In the genomic region with DNA sequence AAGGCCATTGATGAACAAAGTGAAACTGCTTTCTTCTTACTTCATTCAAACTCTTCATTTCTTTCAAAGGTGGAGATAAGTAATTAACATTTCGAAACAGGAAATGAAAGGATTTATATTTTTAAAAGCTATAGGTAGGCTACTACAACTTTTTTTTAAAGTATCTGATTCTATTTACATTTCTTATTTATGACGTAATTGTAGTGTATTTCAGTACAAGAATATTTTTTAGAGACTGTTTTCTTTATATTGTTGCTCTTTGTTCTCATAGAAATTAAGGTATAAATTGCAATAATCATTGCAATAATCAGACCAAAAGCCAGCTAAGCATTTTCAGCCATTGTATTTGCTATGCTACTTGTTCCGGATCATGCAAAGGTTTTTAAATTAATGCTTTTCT, we compare ENCODE assay signal across 11 cellular contexts. TPM values are rescaled to one million over a fixed set of nuclear protein-coding genes. Genes with fewer than 3 reads are reported as not detected.
DNase-seq lines count a peak whose midpoint lies in the region; ATAC-seq and TF ChIP-seq lines count a peak whose summit lies in the region.
"Had no signal": no experiment of that assay in that cellular context is flagged by ENCODE, and none has a peak within 500 bp of the region (broad histone marks: within the 10 kb centered on the region; RNA-seq: fewer than 3 reads in every experiment).

No MANE protein-coding gene starts in this region.

- DNase-seq in CD8-positive, alpha-beta T cell: no peak
- DNase-seq in Karpas-422 (no peak), mammary epithelial cell (no peak), nephron progenitor cell (no peak), KBM-7 (no peak), CD1c-positive myeloid dendritic cell (ENCODE audit: extremely low spot score) (no peak), caudate nucleus (lab: John Stamatoyannopoulos, UW) (no peak)
- no peak for DNase-seq in central memory CD4-positive, alpha-beta T cell
- DNase-seq: adrenal gland, EL, naive B cell had no signal

- H3K36me3 ChIP-seq in CD8-positive, alpha-beta T cell (ENCODE audit: insufficient read depth, low read length): no peaks in the 10 kb centered on the region
- peaks cover 21% of the 10 kb centered on the region for H3K36me3 ChIP-seq in Karpas-422 (ENCODE audit: insufficient read depth, low read length)
- H3K36me3 ChIP-seq in mammary epithelial cell (ENCODE audit: insufficient read depth, low read length): no peaks in the 10 kb centered on the region
- H3K36me3 ChIP-seq: adrenal gland had no signal

- H3K27me3 ChIP-seq in CD8-positive, alpha-beta T cell (ENCODE audit: insufficient read depth, low read length): no peaks in the 10 kb centered on the region
- no peaks in the 10 kb centered on the region for H3K27me3 ChIP-seq in Karpas-422 (ENCODE audit: low read length)
- H3K27me3 ChIP-seq in mammary epithelial cell (ENCODE audit: insufficient read depth, low read length): no peaks in the 10 kb centered on the region
- H3K27me3 ChIP-seq: adrenal gland had no signal

- in situ Hi-C loops in mammary epithelial cell (cut with MboI; ENCODE audit: low sequenced_read_pairs in 2 of 2): no loop called here
- in situ Hi-C loops in KBM-7 (cut with MboI; ENCODE audit: low pct_unique_long_range_greater_than_20kb, low sequenced_read_pairs): no loop called here

- H3K27me3 Mint-ChIP-seq in CD8-positive, alpha-beta T cell (ENCODE audit: low read depth): no peaks in the 10 kb centered on the region
- no peaks in the 10 kb centered on the region for H3K27me3 Mint-ChIP-seq in nephron progenitor cell (ENCODE audit: low read depth, poor library complexity)
- H3K27me3 Mint-ChIP-seq: naive B cell had no signal

- intact Hi-C loops in CD8-positive, alpha-beta T cell (cut with DNase I, micrococcal nuclease): no loop called here
- intact Hi-C loops in mammary epithelial cell (cut with micrococcal nuclease): loop anchor here (5.0 kb wide), 1 partner anchor 79 kb away; a partner anchor contains a TSS

- no peak for TF ChIP-seq CTCF in CD8-positive, alpha-beta T cell (IDR thresholded peaks at IDR 0.05)
- TF ChIP-seq CTCF in mammary epithelial cell (conservative IDR thresholded peaks at IDR 0.05 in 1 of 2, IDR thresholded peaks at IDR 0.05 in 1 of 2; ENCODE audit: extremely low read depth in 1 of 2, insufficient read depth in 1 of 2, low read depth in 1 of 2, low read length in 2 of 2) (no peak), nephron progenitor cell (IDR thresholded peaks at IDR 0.05) (no peak)

- CTCF ChIA-PET in CD8-positive, alpha-beta T cell (lab: Charles Lee): no interaction called here
- CTCF ChIA-PET in mammary epithelial cell (lab: Charles Lee; ENCODE audit: low non-redundant PET): interaction anchor here (0.6 kb wide), 1 partner anchor 129 kb away, joined by 3 read pairs; no protein-coding TSS in a partner anchor

- ATAC-seq in CD8-positive, alpha-beta T cell: no peak

- H3K9ac ChIP-seq in Karpas-422 (ENCODE audit: low read length): peak overlapping the region; percentile 61
- peak overlapping the region; percentile 69 for H3K9ac ChIP-seq in mammary epithelial cell (ENCODE audit: insufficient read depth, low read length)

- H3K9me3 ChIP-seq in CD8-positive, alpha-beta T cell (ENCODE audit: low read length): no peaks in the 10 kb centered on the region
- H3K9me3 ChIP-seq in Karpas-422 (ENCODE audit: low read length): no peaks in the 10 kb centered on the region
- no peaks in the 10 kb centered on the region for H3K9me3 ChIP-seq in mammary epithelial cell (replicated peaks; ENCODE audit: insufficient read depth, low read length)
- H3K9me3 ChIP-seq: adrenal gland had no signal

- peak overlapping the region; percentile 89 for H3K4me2 ChIP-seq in Karpas-422 (ENCODE audit: low read depth, low read length, poor library complexity, severe bottlenecking)
- peak overlapping the region; percentile 87 for H3K4me2 ChIP-seq in mammary epithelial cell (ENCODE audit: insufficient read depth, low read depth, low read length)

- H3K27ac ChIP-seq in CD8-positive, alpha-beta T cell (ENCODE audit: low read depth, low read length): no peak overlapping the region
- H3K27ac ChIP-seq in Karpas-422 (ENCODE audit: low read length) (peak overlapping the region; percentile 70), mammary epithelial cell (ENCODE audit: insufficient read depth, low read depth, low read length) (peak overlapping the region; percentile 63), caudate nucleus (ENCODE audit: low read depth, low read length) (no peak overlapping the region)

- peaks cover 84% of the 10 kb centered on the region for H3K4me1 Mint-ChIP-seq in CD8-positive, alpha-beta T cell (ENCODE audit: low read depth)
- H3K4me1 Mint-ChIP-seq in nephron progenitor cell: peaks cover 56% of the 10 kb centered on the region

- H3K4me3 ChIP-seq in CD8-positive, alpha-beta T cell (ENCODE audit: low read depth, low read length): no peak overlapping the region
- H3K4me3 ChIP-seq in Karpas-422 (ENCODE audit: low read length): peak overlapping the region; percentile 69
- peak overlapping the region; percentile 58 to 94 (median 72) for H3K4me3 ChIP-seq in mammary epithelial cell (replicated peaks in 1 of 3; ENCODE audit: insufficient read depth in 1 of 3, low read depth in 2 of 3, low read length in 3 of 3)

- H3K4me1 ChIP-seq in CD8-positive, alpha-beta T cell (ENCODE audit: insufficient read depth, low read length): peaks cover 31% of the 10 kb centered on the region
- H3K4me1 ChIP-seq in Karpas-422 (ENCODE audit: low read length): peaks cover 70% of the 10 kb centered on the region
- H3K4me1 ChIP-seq in mammary epithelial cell (ENCODE audit: insufficient read depth, low read length): peaks cover 8% of the 10 kb centered on the region

- POLR2A ChIA-PET in CD8-positive, alpha-beta T cell (lab: Charles Lee): interaction anchor here (0.7 to 5.6 kb wide), 2 partner anchors 10 to 13 kb away, joined by 3 to 36 read pairs; a partner anchor contains a TSS

- H2AFZ ChIP-seq in Karpas-422 (ENCODE audit: low read length) (no peak overlapping the region), mammary epithelial cell (ENCODE audit: low read depth, low read length) (no peak overlapping the region)

- no TSS peak for BruUV-seq in mammary epithelial cell (replicated peaks; lab: Mats Ljungman, UMichigan)

- 33% methylated on average over 3 of the region's 3 CpGs for WGBS in mammary epithelial cell (ENCODE audit: low coverage, missing lambda C conversion rate)

- H4K20me1 ChIP-seq in Karpas-422 (ENCODE audit: insufficient read depth, low read depth, low read length) (no peaks in the 10 kb centered on the region), mammary epithelial cell (ENCODE audit: insufficient read depth, low read length) (no peaks in the 10 kb centered on the region)

- H3K4me3 Mint-ChIP-seq in CD8-positive, alpha-beta T cell: peak overlapping the region; percentile 6
- peak overlapping the region; percentile 97 for H3K4me3 Mint-ChIP-seq in nephron progenitor cell

- dilution Hi-C loops in mammary epithelial cell (cut with HindIII; ENCODE audit: low sequenced_read_pairs): no loop called here

- peaks cover 17% of the 10 kb centered on the region for H3K36me3 Mint-ChIP-seq in CD8-positive, alpha-beta T cell
- H3K36me3 Mint-ChIP-seq in nephron progenitor cell (ENCODE audit: low read depth): peaks cover 11% of the 10 kb centered on the region
- H3K36me3 Mint-ChIP-seq: naive B cell had no signal

- no peaks in the 10 kb centered on the region for H3K9me3 Mint-ChIP-seq in CD8-positive, alpha-beta T cell
- no peaks in the 10 kb centered on the region for H3K9me3 Mint-ChIP-seq in nephron progenitor cell
- H3K9me3 Mint-ChIP-seq: naive B cell had no signal

- H3K27ac Mint-ChIP-seq in CD8-positive, alpha-beta T cell: no peak overlapping the region
- no peak overlapping the region for H3K27ac Mint-ChIP-seq in nephron progenitor cell

- no peaks in the 10 kb centered on the region for H3K9me2 ChIP-seq in Karpas-422 (replicated peaks; ENCODE audit: insufficient read depth, low read length)

- H3K79me2 ChIP-seq in Karpas-422 (ENCODE audit: low read length) (peaks cover 99% of the 10 kb centered on the region), mammary epithelial cell (ENCODE audit: insufficient read depth, low read length) (peaks cover 94% of the 10 kb centered on the region)

RNA-seq across cellular contexts. Expression of a gene that starts 13.7 kb away (rescaled TPM):
- 10 to 100 TPM; 60.1 to 69.8 TPM for total RNA-seq in CD8-positive, alpha-beta T cell
- 114 and 174 TPM in 2 replicates for total RNA-seq in Karpas-422 (2014; rRNA removed; shearing (Covaris generic); ENCODE audit: low replicate concordance)
- 100 to 1,000 TPM in 1 of 2 donors, 10 to 100 TPM in 1; 52.7 to 102 TPM for total RNA-seq in mammary epithelial cell
- 71.8 TPM for polyA plus RNA-seq in mammary epithelial cell
- polyA minus RNA-seq in mammary epithelial cell: 6.9 TPM

Comparison
In these comparisons a context has a peak if more than half of its experiments do, and no peak if none do; other contexts are left out.
1. H3K27ac ChIP-seq: peak in Karpas-422 (single experiment) and mammary epithelial cell (single experiment); none in CD8-positive, alpha-beta T cell (single experiment) and caudate nucleus (single experiment).